12 cellular contexts compared by ENCODE assay signal in the genomic region with DNA sequence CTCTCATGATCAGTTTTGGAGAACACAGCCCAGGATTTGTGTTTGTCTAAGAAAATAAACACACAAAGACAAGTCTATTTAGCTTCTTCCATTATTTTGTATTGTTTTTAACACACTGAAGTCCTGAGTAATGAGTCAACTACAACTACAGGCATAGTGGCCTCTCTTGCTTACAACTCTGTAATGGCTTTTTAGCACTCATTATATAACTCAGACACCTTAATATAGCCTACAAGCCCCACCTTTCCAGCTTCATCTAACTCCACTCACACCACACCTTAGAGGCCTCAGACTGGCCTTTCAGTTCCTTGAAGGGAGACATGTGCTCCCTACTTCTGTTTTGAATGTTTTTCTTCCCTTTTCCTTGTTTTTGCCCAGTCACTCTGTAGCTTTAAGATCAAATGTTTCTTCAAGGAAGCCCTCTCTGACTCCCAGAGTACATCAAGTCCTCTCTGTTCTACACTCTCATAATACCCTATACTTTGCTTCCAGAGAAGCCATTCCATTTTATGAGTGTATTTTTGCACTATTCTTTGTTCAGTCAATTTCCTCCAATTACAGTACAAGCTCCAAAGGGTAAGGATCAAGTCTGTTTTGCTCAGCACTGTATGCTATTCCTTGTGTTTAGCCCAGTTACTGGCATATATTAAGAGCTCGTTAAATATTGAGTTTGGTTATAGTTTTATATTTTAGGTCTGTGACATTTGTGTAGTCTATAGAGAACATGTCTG.
DNase-seq lines count a peak whose midpoint lies in the region; ATAC-seq and TF ChIP-seq lines count a peak whose summit lies in the region.
"Had no signal": no experiment of that assay in that cellular context is flagged by ENCODE, and none has a peak within 500 bp of the region (broad histone marks: within the 10 kb centered on the region; RNA-seq: fewer than 3 reads in every experiment).

No MANE protein-coding gene starts in this region.

- H3K27ac ChIP-seq in RWPE2 (ENCODE audit: poor library complexity, severe bottlenecking) = no peak overlapping the region
- no peak overlapping the region for H3K27ac ChIP-seq in upper lobe of right lung
- H3K27ac ChIP-seq: tibial nerve had no signal

- intact Hi-C loops in Right ventricle myocardium superior (cut with DNase I) (no loop called here), cardiac septum (cut with DNase I) (no loop called here), upper lobe of right lung (cut with DNase I) (no loop called here)

- H3K4me1 ChIP-seq in RWPE2 (ENCODE audit: insufficient read depth, poor library complexity, severe bottlenecking) = no peaks in the 10 kb centered on the region
- no peaks in the 10 kb centered on the region for H3K4me1 ChIP-seq in upper lobe of right lung
- H3K4me1 ChIP-seq: tibial nerve had no signal

- no peaks in the 10 kb centered on the region; the same call in 1 of the 2 replicates for H3K36me3 ChIP-seq in RWPE2 (ENCODE audit: low read depth)
- H3K36me3 ChIP-seq in upper lobe of right lung = no peaks in the 10 kb centered on the region

- TF ChIP-seq CTCF in RWPE2 (IDR thresholded peaks at IDR 0.05; ENCODE audit: poor library complexity, severe bottlenecking) (no peak), fibroblast of villous mesenchyme (IDR thresholded peaks at IDR 0.05; ENCODE audit: insufficient read depth, low read depth, low read length) (no peak), omental fat pad (IDR thresholded peaks at IDR 0.05) (no peak), upper lobe of right lung (IDR thresholded peaks at IDR 0.05) (no peak)

- H3K9me3 ChIP-seq in RWPE2 (ENCODE audit: severe bottlenecking) (no peaks in the 10 kb centered on the region), upper lobe of right lung (no peaks in the 10 kb centered on the region)
- H3K9me3 ChIP-seq: tibial nerve had no signal

- H3K27me3 ChIP-seq in RWPE2 (ENCODE audit: insufficient read depth, poor library complexity, severe bottlenecking) = no peaks in the 10 kb centered on the region
- H3K27me3 ChIP-seq in upper lobe of right lung = no peaks in the 10 kb centered on the region
- H3K27me3 ChIP-seq: tibial nerve had no signal

- ATAC-seq in Right ventricle myocardium superior (ENCODE audit: poor library complexity) (peak; percentile 52), RWPE2 (ENCODE audit: low read depth) (peak; percentile 54; the same call in 2 of the 3 replicates), omental fat pad (ENCODE audit: low FRiP score) (no peak), GM19463 (IDR thresholded peaks at IDR 0.05; ENCODE audit: unreplicated experiment) (no peak), GM21825 (IDR thresholded peaks at IDR 0.05; ENCODE audit: unreplicated experiment) (no peak), upper lobe of right lung (no peak)

- DNase-seq in Right ventricle myocardium superior (no peak), cardiac septum (ENCODE audit: low spot score) (no peak), RWPE2 (ENCODE audit: low spot score) (no peak), fibroblast of villous mesenchyme (ENCODE audit: low read depth) (peak; percentile 39), omental fat pad (ENCODE audit: low spot score) (no peak), upper lobe of right lung (no peak)
- DNase-seq: endodermal cell, NCI-H446, T-helper 2 cell had no signal

- H3K4me3 ChIP-seq in RWPE2 (ENCODE audit: severe bottlenecking) (no peak overlapping the region), fibroblast of villous mesenchyme (ENCODE audit: low read depth, low read length) (no peak overlapping the region), upper lobe of right lung (no peak overlapping the region)
- H3K4me3 ChIP-seq: tibial nerve had no signal

Comparison
In these comparisons a context has a peak if more than half of its experiments do, and no peak if none do; other contexts are left out.
1. ATAC-seq: peak in Right ventricle myocardium superior (single experiment) and RWPE2 (single experiment); none in omental fat pad (single experiment), GM19463 (single experiment), GM21825 (single experiment) and upper lobe of right lung (single experiment).